ENCODE assay signal across 9 cellular contexts in the genomic region with DNA sequence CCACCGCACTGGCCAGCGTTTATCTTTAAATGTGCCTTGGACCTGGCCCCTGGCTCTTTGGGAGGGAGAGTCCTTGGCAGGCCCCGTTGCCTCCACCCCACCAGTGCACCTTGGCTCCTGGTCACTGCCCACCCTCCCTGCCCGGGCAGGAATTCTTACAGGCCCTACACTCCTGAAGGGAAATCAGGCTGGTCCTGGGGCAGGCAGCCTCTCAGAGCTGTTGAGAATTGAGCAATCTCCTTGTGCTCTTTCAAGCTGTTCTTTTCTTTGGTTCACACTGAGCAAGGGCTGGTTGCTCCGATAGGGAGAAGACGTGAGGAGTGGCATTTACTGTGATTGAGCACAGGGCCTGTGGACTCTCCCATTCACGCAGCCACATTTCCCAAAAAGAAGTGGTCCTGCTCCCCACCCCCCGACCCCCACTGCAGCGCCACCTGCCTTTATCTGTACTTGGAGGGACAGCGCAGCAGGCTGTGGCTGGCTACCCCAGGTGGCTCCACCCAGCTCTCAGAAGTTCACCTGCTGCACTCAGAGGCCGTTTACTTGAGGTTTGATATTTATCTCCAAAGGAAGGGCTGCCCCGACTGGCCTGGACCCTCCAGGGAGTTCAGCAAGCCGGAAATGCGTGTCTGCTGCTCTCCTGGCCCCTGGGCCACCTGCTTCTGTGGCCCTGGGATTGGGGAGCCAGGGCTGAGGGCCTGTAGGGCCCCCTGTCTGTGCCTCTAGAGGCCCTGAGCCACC. TPM values are rescaled to one million over a fixed set of nuclear protein-coding genes. Genes with fewer than 3 reads are reported as not detected.
DNase-seq lines count a peak whose midpoint lies in the region; ATAC-seq and TF ChIP-seq lines count a peak whose summit lies in the region.
"Had no signal": no experiment of that assay in that cellular context is flagged by ENCODE, and none has a peak within 500 bp of the region (broad histone marks: within the 10 kb centered on the region; RNA-seq: fewer than 3 reads in every experiment).

No MANE protein-coding gene starts in this region.

- no peak overlapping the region for H3K9ac ChIP-seq in colonic mucosa (ENCODE audit: low read depth in 2 of 2, low read length in 2 of 2)

- no peaks in the 10 kb centered on the region for H3K36me3 ChIP-seq in colonic mucosa

- H3K36me3 Mint-ChIP-seq in IgD-negative memory B cell (no peaks in the 10 kb centered on the region), naive B cell (peaks cover 0 to 5% of the 10 kb centered on the region in 2 donors)

- peaks cover 34% of the 10 kb centered on the region for H3K4me1 ChIP-seq in colonic mucosa

- H3K4me3 ChIP-seq in colonic mucosa, result no peak overlapping the region

- DNase-seq in AML-193 (lab: John Stamatoyannopoulos, UW) (peak; percentile 24 to 31), colonic mucosa (no peak), naive B cell (no peak)
- no peak for DNase-seq in stimulated activated CD4-positive, alpha-beta T cell treated with anti-CD3 and anti-CD28 coated beads, Interleukin-15, amount 100 ng/mL, for 24 hours
- DNase-seq in stimulated activated naive CD4-positive, alpha-beta T cell treated with Interleukin-2 at 50 U/mL for 16 hours (lab: John Stamatoyannopoulos, UW), result no peak

- no peaks in the 10 kb centered on the region for H3K9me3 Mint-ChIP-seq in IgD-negative memory B cell
- H3K9me3 Mint-ChIP-seq in naive B cell, result no peaks in the 10 kb centered on the region

- H3K4me3 Mint-ChIP-seq in IgD-negative memory B cell (peak overlapping the region in 2 of 4 donors; percentile 32 to 33), naive B cell (peak overlapping the region in 5 of 8 donors; percentile 6 to 56 (median 42))

- H3K27ac Mint-ChIP-seq in IgD-negative memory B cell (peak overlapping the region in 2 of 3 donors; percentile 58 to 93), naive B cell (peak overlapping the region in 4 of 6 donors; percentile 16 to 88 (median 86))

- H3K27me3 ChIP-seq in colonic mucosa, result no peaks in the 10 kb centered on the region

- H3K4me1 Mint-ChIP-seq in IgD-negative memory B cell (peaks cover 4 to 28% (median 17%) of the 10 kb centered on the region in 3 donors), naive B cell (peaks cover 43 to 65% (median 62%) of the 10 kb centered on the region in 3 donors)

- intact Hi-C loops in colonic mucosa (cut with DNase I), result no loop called here

- peak overlapping the region; percentile 44 for H3K27ac ChIP-seq in colonic mucosa
- H3K27ac ChIP-seq: neutrophil had no signal

- no peaks in the 10 kb centered on the region for H3K27me3 Mint-ChIP-seq in IgD-negative memory B cell
- no peaks in the 10 kb centered on the region for H3K27me3 Mint-ChIP-seq in naive B cell

- H3K9me3 ChIP-seq in colonic mucosa, result no peaks in the 10 kb centered on the region
- H3K9me3 ChIP-seq: neutrophil had no signal

- ATAC-seq in naive B cell (ENCODE audit: low read depth in 2 of 2), result peak; percentile 57 to 62
- ATAC-seq in GM21423 (IDR thresholded peaks at IDR 0.05; ENCODE audit: unreplicated experiment), result no peak
- no peak for ATAC-seq in HG02623 (IDR thresholded peaks at IDR 0.05; ENCODE audit: unreplicated experiment)

- no peak for TF ChIP-seq CTCF in colonic mucosa (IDR thresholded peaks at IDR 0.05)

RNA-seq across cellular contexts. Expression of a gene that starts 47.8 kb away (rescaled TPM):
- 0.78 TPM for polyA plus RNA-seq in IgD-negative memory B cell
- total RNA-seq in colonic mucosa, result 10 to 100 TPM; 31.0 to 36.1 TPM
- 1 to 10 TPM in 1 of 6 donors, under 1 TPM in 4, not detected in 1; 0.26 to 1.3 (median 0.52) TPM for polyA plus RNA-seq in naive B cell (ENCODE audit: low read depth in 6 of 6)

Comparison
In these comparisons a context has a peak if more than half of its experiments do, and no peak if none do; other contexts are left out.
1. DNase-seq: peak in AML-193 (2 of 2); none in colonic mucosa (single experiment), naive B cell (single experiment), stimulated activated CD4-positive, alpha-beta T cell treated with anti-CD3 and anti-CD28 coated beads, Interleukin-15, amount 100 ng/mL, for 24 hours (single experiment) and stimulated activated naive CD4-positive, alpha-beta T cell treated with Interleukin-2 at 50 U/mL for 16 hours (single experiment).
2. ATAC-seq: peak in naive B cell (2 of 2); none in GM21423 (single experiment) and HG02623 (single experiment).